18 cellular contexts compared by ENCODE assay signal in genomic region chr15:92538115-92538514, GRCh38.
DNase-seq lines count a peak whose midpoint lies in the region; ATAC-seq lines count a peak whose summit lies in the region.
"Had no signal": no experiment of that assay in that cellular context is flagged by ENCODE, and none has a peak within 500 bp of the region (broad histone marks: within the 10 kb centered on the region; RNA-seq: fewer than 3 reads in every experiment).

No MANE protein-coding gene starts in this region.

- H3K9ac ChIP-seq in mesendoderm (ENCODE audit: low read length), result no peak overlapping the region
- H3K9ac ChIP-seq: BLaER1 had no signal

- WGBS in mesendoderm (ENCODE audit: extremely low coverage, insufficient coverage, low lambda C conversion rate), result no CpG with 5 or more reads among the region's 3 CpGs

- no peak overlapping the region for H3K18ac ChIP-seq in mesendoderm (ENCODE audit: low read length)

- H3K4me3 Mint-ChIP-seq in activated T-cell treated with anti-CD3 and anti-CD28 coated beads, Interleukin-2, amount 50 U/mL, for 72 hours, result no peak overlapping the region
- H3K4me3 Mint-ChIP-seq: CD14-positive monocyte; CD4-positive, alpha-beta memory T cell; H9 had no signal

- H2BK5ac ChIP-seq in mesendoderm (ENCODE audit: low read length), result no peak overlapping the region

- peaks cover 12% of the 10 kb centered on the region for H3K9me3 ChIP-seq in SJCRH30 (replicated peaks)

- H3K36me3 ChIP-seq in SJCRH30 (no peaks in the 10 kb centered on the region), mesendoderm (ENCODE audit: control insufficient read depth, insufficient read depth, low read length) (no peaks in the 10 kb centered on the region)
- H3K36me3 ChIP-seq: BLaER1 had no signal

- H3K4me1 Mint-ChIP-seq in activated T-cell treated with anti-CD3 and anti-CD28 coated beads, Interleukin-2, amount 50 U/mL, for 72 hours (ENCODE audit: low read depth), result no peaks in the 10 kb centered on the region
- H3K4me1 Mint-ChIP-seq: CD14-positive monocyte; CD4-positive, alpha-beta memory T cell; H9 had no signal

- no peak overlapping the region for H4K8ac ChIP-seq in mesendoderm (ENCODE audit: low read depth, low read length)

- H3K27ac ChIP-seq in SJCRH30, result no peak overlapping the region
- H3K27ac ChIP-seq in mesendoderm (ENCODE audit: low read depth, low read length), result no peak overlapping the region
- H3K27ac ChIP-seq: 22Rv1, A549, BLaER1 had no signal

- H2BK15ac ChIP-seq in mesendoderm (replicated peaks; ENCODE audit: low read depth), result no peak overlapping the region

- H3K36me3 Mint-ChIP-seq in activated T-cell treated with anti-CD3 and anti-CD28 coated beads, Interleukin-2, amount 50 U/mL, for 72 hours (ENCODE audit: insufficient read depth in 2 of 2), result peaks cover 7 to 8% of the 10 kb centered on the region in 2 donors
- H3K36me3 Mint-ChIP-seq: CD14-positive monocyte; CD4-positive, alpha-beta memory T cell had no signal

- H3K4me1 ChIP-seq in SJCRH30 (peaks cover 34% of the 10 kb centered on the region), mesendoderm (ENCODE audit: control insufficient read depth, low read depth, low read length) (no peaks in the 10 kb centered on the region)
- H3K4me1 ChIP-seq: A549, BLaER1 had no signal

- H3K56ac ChIP-seq in mesendoderm (ENCODE audit: low read length), result no peak overlapping the region

- H3K4me3 ChIP-seq in SJCRH30 (no peak overlapping the region), mesendoderm (ENCODE audit: low read length) (no peak overlapping the region)
- H3K4me3 ChIP-seq: A549, BLaER1 had no signal

- no peaks in the 10 kb centered on the region for H3K79me1 ChIP-seq in mesendoderm (ENCODE audit: low read length)

- no peak overlapping the region for H3K23ac ChIP-seq in mesendoderm (ENCODE audit: low read length)

- H3K27ac Mint-ChIP-seq in activated T-cell treated with anti-CD3 and anti-CD28 coated beads, Interleukin-2, amount 50 U/mL, for 72 hours, result no peak overlapping the region
- H3K27ac Mint-ChIP-seq: CD14-positive monocyte, H9 had no signal

- no peak overlapping the region for H2BK120ac ChIP-seq in mesendoderm (ENCODE audit: low read depth, low read length)

- DNase-seq in NCI-H82 (lab: John Stamatoyannopoulos, UW) (peak; percentile 58), NCI-H82 treated with DMSO at 0.1 percent for 48 hours (lab: John Stamatoyannopoulos, UW; ENCODE audit: unreplicated experiment) (no peak), SJCRH30 (peak; percentile 50 to 67), myocyte (ENCODE audit: low read depth) (peak; percentile 73), amniotic stem cell (lab: John Stamatoyannopoulos, UW) (no peak), mesendoderm (no peak)
- no peak for DNase-seq in activated T-cell treated with anti-CD3 and anti-CD28 coated beads, Interleukin-2, amount 50 U/mL, for 72 hours
- DNase-seq: AML-193; CD4-positive, alpha-beta memory T cell; DMS153; DMS79; GF-D8; H9; IMR-90 had no signal

- no peaks in the 10 kb centered on the region for H3K79me2 ChIP-seq in mesendoderm (ENCODE audit: control insufficient read depth, insufficient read depth, low read length)

- H3K27me3 ChIP-seq in SJCRH30, result no peaks in the 10 kb centered on the region
- H3K27me3 ChIP-seq in mesendoderm (ENCODE audit: insufficient read depth, low read length, poor library complexity), result no peaks in the 10 kb centered on the region
- H3K27me3 ChIP-seq: BLaER1 had no signal

- H4K5ac ChIP-seq in mesendoderm (ENCODE audit: low read length), result no peak overlapping the region

- H3K9me3 Mint-ChIP-seq in activated T-cell treated with anti-CD3 and anti-CD28 coated beads, Interleukin-2, amount 50 U/mL, for 72 hours, result peaks cover 8 to 10% of the 10 kb centered on the region in 2 donors

- H3K4ac ChIP-seq in mesendoderm (ENCODE audit: low read depth, low read length), result no peak overlapping the region

- ATAC-seq in activated T-cell treated with anti-CD3 and anti-CD28 coated beads, Interleukin-2, amount 50 U/mL, for 72 hours (replicated peaks in 1 of 2), result no peak

- H3K27me3 Mint-ChIP-seq in activated T-cell treated with anti-CD3 and anti-CD28 coated beads, Interleukin-2, amount 50 U/mL, for 72 hours (ENCODE audit: low read depth), result peaks cover 26% of the 10 kb centered on the region

- H2AK5ac ChIP-seq in mesendoderm (ENCODE audit: low read length), result no peak overlapping the region

- no peak overlapping the region for H3K4me2 ChIP-seq in mesendoderm (ENCODE audit: low read length)
- H3K4me2 ChIP-seq: A549, BLaER1 had no signal

Comparison
In these comparisons a context has a peak if more than half of its experiments do, and no peak if none do; other contexts are left out.
1. DNase-seq: peak in NCI-H82 (single experiment), SJCRH30 (2 of 2) and myocyte (single experiment); none in NCI-H82 treated with DMSO at 0.1 percent for 48 hours (single experiment), activated T-cell treated with anti-CD3 and anti-CD28 coated beads, Interleukin-2, amount 50 U/mL, for 72 hours (0 of 2), amniotic stem cell (single experiment) and mesendoderm (single experiment).